ENCODE assay signal across 23 cellular contexts in the genomic region with DNA sequence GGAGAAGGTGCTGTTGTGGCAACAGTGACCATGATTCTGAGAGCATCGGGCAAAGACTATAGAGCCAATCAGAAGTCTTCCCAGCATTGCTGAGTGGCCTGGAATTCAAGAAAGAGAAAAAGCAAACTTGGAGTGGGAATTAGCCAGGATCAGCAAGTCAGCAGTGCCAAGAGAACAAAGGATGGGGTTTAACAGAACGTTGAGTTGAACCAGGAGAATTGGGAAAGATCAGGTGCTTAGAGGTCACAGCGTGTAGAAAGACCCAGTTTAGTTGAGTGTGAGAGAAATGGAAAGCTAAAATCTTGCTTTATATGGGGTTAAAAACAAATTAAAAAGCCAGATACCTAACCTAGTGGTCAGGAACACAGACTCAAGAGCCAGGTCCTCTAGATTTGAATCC.
A peak's percentile ranks its signal among the peaks of the same experiment; 100 is the strongest.
DNase-seq lines count a peak whose midpoint lies in the region; ATAC-seq and TF ChIP-seq lines count a peak whose summit lies in the region.
"Had no signal": no experiment of that assay in that cellular context is flagged by ENCODE, and none has a peak within 500 bp of the region (broad histone marks: within the 10 kb centered on the region; RNA-seq: fewer than 3 reads in every experiment).

No MANE protein-coding gene starts in this region.

- no peak for DNase-seq in activated CD4-positive, alpha-beta T cell treated with anti-CD3 and anti-CD28 coated beads, Interleukin-2, amount 10 ng/mL, durations not matched to agents 24 days and 14 days
- DNase-seq in activated CD4-positive, alpha-beta T cell treated with anti-CD3 and anti-CD28 coated beads for 48 hours, result no peak
- DNase-seq in DND-41 (no peak), progenitor cell of endocrine pancreas (ENCODE audit: low spot score, unreplicated experiment) (no peak), GM03348 (ENCODE audit: low spot score) (no peak)
- DNase-seq in activated naive CD8-positive, alpha-beta T cell treated with anti-CD3 and anti-CD28 coated beads, Interleukin-2, amount 10 ng/mL, durations not matched to agents 7 days and 5 days, result no peak
- DNase-seq in activated CD4-positive, CD25-positive, alpha-beta regulatory T cell treated with anti-CD3 and anti-CD28 coated beads, Interleukin-2, amount 50 U/mL, for 72 hours, result no peak
- DNase-seq: activated CD4-positive, alpha-beta T cell treated with anti-CD3 and anti-CD28 coated beads, Interleukin-2, amount 50 U/mL, for 48 hours; activated T-cell treated with anti-CD3 and anti-CD28 coated beads, Interleukin-2, amount 50 U/mL, for 4 hours; body of pancreas; effector memory CD4-positive, alpha-beta T cell; foreskin melanocyte; islet precursor cell; MG63; NCI-H1436; nucleus accumbens; SHP77 treated with DMSO at 0.1 percent for 48 hours; stimulated activated CD4-positive, alpha-beta T cell treated with anti-CD3 and anti-CD28 coated beads, Interleukin-4, amount 100 ng/mL, for 4 hours; transverse colon had no signal

- ATAC-seq in DND-41 (ENCODE audit: insufficient read depth, low read depth), result no peak
- ATAC-seq in activated naive CD8-positive, alpha-beta T cell treated with anti-CD3 and anti-CD28 coated beads, Interleukin-2, amount 10 ng/mL, durations not matched to agents 7 days and 5 days (ENCODE audit: low read depth), result no peak
- no peak for ATAC-seq in HG03457 (IDR thresholded peaks at IDR 0.05; ENCODE audit: unreplicated experiment)
- ATAC-seq: body of pancreas had no signal

- H3K9me3 ChIP-seq in DND-41 (ENCODE audit: insufficient read depth, low read length, severe bottlenecking), result no peaks in the 10 kb centered on the region
- H3K9me3 ChIP-seq: body of pancreas, HAP-1, MG63, transverse colon had no signal

- H2AFZ ChIP-seq in DND-41 (ENCODE audit: low read depth, low read length), result peak overlapping the region; percentile 35; the same call in 1 of the 2 replicates

- H3K4me2 ChIP-seq in DND-41 (ENCODE audit: insufficient read depth, low read length), result 0 out of 2 replicates have a peak overlapping the region, but pooled peaks have one; percentile 28

- H3K27ac ChIP-seq in DND-41 (ENCODE audit: low read length), result peak overlapping the region; percentile 64

- TF ChIP-seq CTCF in DND-41 (IDR thresholded peaks at IDR 0.05; ENCODE audit: borderline replicate concordance, extremely low read depth, low read length, poor library complexity, severe bottlenecking), result no peak
- TF ChIP-seq CTCF in progenitor cell of endocrine pancreas (IDR thresholded peaks at IDR 0.05; ENCODE audit: unreplicated experiment), result no peak

- H3K79me2 ChIP-seq in DND-41 (ENCODE audit: insufficient read depth, low read length), result no peaks in the 10 kb centered on the region

- peak overlapping the region; percentile 79 for H3K27ac Mint-ChIP-seq in activated CD4-positive, alpha-beta T cell treated with anti-CD3 and anti-CD28 coated beads, Interleukin-2, amount 10 ng/mL, durations not matched to agents 24 days and 14 days
- peak overlapping the region; percentile 86 for H3K27ac Mint-ChIP-seq in activated naive CD8-positive, alpha-beta T cell treated with anti-CD3 and anti-CD28 coated beads, Interleukin-2, amount 10 ng/mL, durations not matched to agents 7 days and 5 days
- H3K27ac Mint-ChIP-seq in progenitor cell of endocrine pancreas, result peak overlapping the region; percentile 1
- H3K27ac Mint-ChIP-seq: stimulated activated naive CD8-positive, alpha-beta T cell treated with anti-CD3 and anti-CD28 coated beads, Interleukin-15, Interleukin-2, amounts not matched to agents 100 ng/mL and 50 ng/mL, for 24 hours had no signal

- H3K4me3 ChIP-seq in DND-41 (ENCODE audit: low read depth in 1 of 2, low read length in 2 of 2), result no peak overlapping the region
- H3K4me3 ChIP-seq: body of pancreas, HAP-1, lung, MG63, transverse colon had no signal

- H3K36me3 Mint-ChIP-seq in activated CD4-positive, alpha-beta T cell treated with anti-CD3 and anti-CD28 coated beads, Interleukin-2, amount 10 ng/mL, durations not matched to agents 24 days and 14 days (ENCODE audit: low read depth), result peaks cover 8% of the 10 kb centered on the region
- H3K36me3 Mint-ChIP-seq in activated naive CD8-positive, alpha-beta T cell treated with anti-CD3 and anti-CD28 coated beads, Interleukin-2, amount 10 ng/mL, durations not matched to agents 7 days and 5 days, result peaks cover 17% of the 10 kb centered on the region
- peaks cover 28% of the 10 kb centered on the region for H3K36me3 Mint-ChIP-seq in progenitor cell of endocrine pancreas (ENCODE audit: insufficient read depth)

- H3K4me1 ChIP-seq in DND-41 (ENCODE audit: insufficient read depth, low read length), result peaks cover 47% of the 10 kb centered on the region
- H3K4me1 ChIP-seq: body of pancreas, HAP-1 had no signal

- H4K20me1 ChIP-seq in DND-41 (ENCODE audit: insufficient read depth, low read length), result no peaks in the 10 kb centered on the region

- no peaks in the 10 kb centered on the region for H3K36me3 ChIP-seq in DND-41 (ENCODE audit: insufficient read depth, low read length)
- H3K36me3 ChIP-seq: HAP-1, transverse colon had no signal

- peak overlapping the region; percentile 12; the same call in 1 of the 2 replicates for H3K9ac ChIP-seq in DND-41 (ENCODE audit: low read depth, low read length)

- POLR2A ChIA-PET in activated naive CD8-positive, alpha-beta T cell treated with anti-CD3 and anti-CD28 coated beads, Interleukin-2, amount 10 ng/mL, durations not matched to agents 7 days and 5 days (lab: Charles Lee), result interaction anchor here (0.5 to 0.6 kb wide), 2 partner anchors 699 to 1433 kb away, joined by 3 to 4 read pairs; no protein-coding TSS in a partner anchor

- peaks cover 16% of the 10 kb centered on the region for H3K9me3 Mint-ChIP-seq in activated CD4-positive, alpha-beta T cell treated with anti-CD3 and anti-CD28 coated beads, Interleukin-2, amount 10 ng/mL, durations not matched to agents 24 days and 14 days
- peaks cover 6% of the 10 kb centered on the region for H3K9me3 Mint-ChIP-seq in activated naive CD8-positive, alpha-beta T cell treated with anti-CD3 and anti-CD28 coated beads, Interleukin-2, amount 10 ng/mL, durations not matched to agents 7 days and 5 days
- no peaks in the 10 kb centered on the region for H3K9me3 Mint-ChIP-seq in progenitor cell of endocrine pancreas (ENCODE audit: low read depth)
- H3K9me3 Mint-ChIP-seq: activated T-cell treated with anti-CD3 and anti-CD28 coated beads, Interleukin-2, amount 50 U/mL, for 4 hours; stimulated activated naive CD8-positive, alpha-beta T cell treated with anti-CD3 and anti-CD28 coated beads, Interleukin-15, Interleukin-2, amounts not matched to agents 100 ng/mL and 50 ng/mL, for 24 hours had no signal

- peaks cover 59% of the 10 kb centered on the region for H3K4me1 Mint-ChIP-seq in activated CD4-positive, alpha-beta T cell treated with anti-CD3 and anti-CD28 coated beads, Interleukin-2, amount 10 ng/mL, durations not matched to agents 24 days and 14 days
- peaks cover 41% of the 10 kb centered on the region for H3K4me1 Mint-ChIP-seq in activated naive CD8-positive, alpha-beta T cell treated with anti-CD3 and anti-CD28 coated beads, Interleukin-2, amount 10 ng/mL, durations not matched to agents 7 days and 5 days
- peaks cover 7% of the 10 kb centered on the region for H3K4me1 Mint-ChIP-seq in progenitor cell of endocrine pancreas (ENCODE audit: low read depth)

- no peaks in the 10 kb centered on the region for H3K27me3 ChIP-seq in DND-41 (ENCODE audit: insufficient read depth, low read length, poor library complexity)
- H3K27me3 ChIP-seq: body of pancreas, MG63, transverse colon had no signal

- no peaks in the 10 kb centered on the region for H3K27me3 Mint-ChIP-seq in activated CD4-positive, alpha-beta T cell treated with anti-CD3 and anti-CD28 coated beads, Interleukin-2, amount 10 ng/mL, durations not matched to agents 24 days and 14 days
- no peaks in the 10 kb centered on the region for H3K27me3 Mint-ChIP-seq in activated naive CD8-positive, alpha-beta T cell treated with anti-CD3 and anti-CD28 coated beads, Interleukin-2, amount 10 ng/mL, durations not matched to agents 7 days and 5 days
- no peaks in the 10 kb centered on the region for H3K27me3 Mint-ChIP-seq in progenitor cell of endocrine pancreas
- H3K27me3 Mint-ChIP-seq: stimulated activated naive CD8-positive, alpha-beta T cell treated with anti-CD3 and anti-CD28 coated beads, Interleukin-15, Interleukin-2, amounts not matched to agents 100 ng/mL and 50 ng/mL, for 24 hours had no signal

- intact Hi-C loops in activated CD4-positive, alpha-beta T cell treated with anti-CD3 and anti-CD28 coated beads, Interleukin-2, amount 10 ng/mL, durations not matched to agents 24 days and 14 days (cut with micrococcal nuclease), result loop anchor here (1.0 to 10.0 kb wide), 6 partner anchors 16 to 1264 kb away; a partner anchor contains a TSS

- peak overlapping the region; percentile 32 for H3K4me3 Mint-ChIP-seq in activated CD4-positive, alpha-beta T cell treated with anti-CD3 and anti-CD28 coated beads, Interleukin-2, amount 10 ng/mL, durations not matched to agents 24 days and 14 days
- H3K4me3 Mint-ChIP-seq in activated naive CD8-positive, alpha-beta T cell treated with anti-CD3 and anti-CD28 coated beads, Interleukin-2, amount 10 ng/mL, durations not matched to agents 7 days and 5 days, result peak overlapping the region; percentile 39
- H3K4me3 Mint-ChIP-seq in progenitor cell of endocrine pancreas (ENCODE audit: low read depth), result no peak overlapping the region
- H3K4me3 Mint-ChIP-seq: activated T-cell treated with anti-CD3 and anti-CD28 coated beads, Interleukin-2, amount 50 U/mL, for 4 hours; stimulated activated naive CD8-positive, alpha-beta T cell treated with anti-CD3 and anti-CD28 coated beads, Interleukin-15, Interleukin-2, amounts not matched to agents 100 ng/mL and 50 ng/mL, for 24 hours had no signal

Comparison
In these comparisons a context has a peak if more than half of its experiments do, and no peak if none do; other contexts are left out.
1. H3K27ac Mint-ChIP-seq: peak in every context shown above with its lines; median percentile 86 in activated naive CD8-positive, alpha-beta T cell treated with anti-CD3 and anti-CD28 coated beads, Interleukin-2, amount 10 ng/mL, durations not matched to agents 7 days and 5 days; 79 in activated CD4-positive, alpha-beta T cell treated with anti-CD3 and anti-CD28 coated beads, Interleukin-2, amount 10 ng/mL, durations not matched to agents 24 days and 14 days; 1 in progenitor cell of endocrine pancreas.